1 cellular context compared by ENCODE assay signal in genomic region chr2:165899311-165899710, GRCh38.
TF ChIP-seq lines count a peak whose summit lies in the region.

No MANE protein-coding gene starts in this region.

TF ChIP-seq in GM23338, 12 proteins besides CTCF, POLR2A, EP300 and RAD21 (continued from another document):
- TF ChIP-seq REST (IDR thresholded peaks at IDR 0.05; ENCODE audit: unreplicated experiment) = no peak
- TF ChIP-seq ZNF114 (CRISPR knock-in tag; IDR thresholded peaks at IDR 0.05) = no peak
- TF ChIP-seq STAT1 (IDR thresholded peaks at IDR 0.05; ENCODE audit: unreplicated experiment) = no peak
- TF ChIP-seq ZNF331 (CRISPR knock-in tag; IDR thresholded peaks at IDR 0.05; ENCODE audit: low read depth) = no peak
